ENCODE assay signal across 8 cellular contexts in genomic region chr1:21814241-21814918, GRCh38. TPM values are rescaled to one million over a fixed set of nuclear protein-coding genes. Genes with fewer than 3 reads are reported as not detected.
DNase-seq lines count a peak whose midpoint lies in the region; ATAC-seq and TF ChIP-seq lines count a peak whose summit lies in the region.

No MANE protein-coding gene starts in this region.

- CTCF ChIA-PET in BJ (lab: Yijun Ruan, JAX), result no interaction called here

- no peaks in the 10 kb centered on the region for H3K27me3 ChIP-seq in BJ (ENCODE audit: control insufficient read depth, insufficient read depth, low read length)
- H3K27me3 ChIP-seq in spleen (replicated peaks in 1 of 7), result peaks cover 0 to 22% (median 0%) of the 10 kb centered on the region in 7 donors

- POLR2A ChIA-PET in BJ (lab: Charles Lee), result no interaction called here

- peak overlapping the region; percentile 40 for H3K4me3 ChIP-seq in BJ (ENCODE audit: low read depth, low read length)
- H3K4me3 ChIP-seq in spleen, result peak overlapping the region in 7 of 8 donors; percentile 27 to 67 (median 33)

- no peaks in the 10 kb centered on the region for H3K36me3 ChIP-seq in BJ (ENCODE audit: control insufficient read depth, insufficient read depth, low read length)
- H3K36me3 ChIP-seq in spleen, result no peaks in the 10 kb centered on the region

- no peaks in the 10 kb centered on the region for H3K9me3 ChIP-seq in spleen

- TF ChIP-seq CTCF in BJ (IDR thresholded peaks at IDR 0.05; ENCODE audit: insufficient read depth, low read depth, low read length) (peak; percentile 58), spleen (IDR thresholded peaks at IDR 0.05 in 8 of 11, conservative IDR thresholded peaks at IDR 0.05 in 3 of 11) (peak; percentile 34 to 80 (median 55))

- 6 to 20% (median 15%) methylated on average over 16 to 65 of the region's 65 CpGs for WGBS in spleen, 5 donors

- intact Hi-C loops in spleen (cut with DNase I; ENCODE audit: low total_unique reads), result no loop called here

- TF ChIP-seq POLR2A in spleen (IDR thresholded peaks at IDR 0.05), result no peak

- peak; percentile 59 for ATAC-seq in HG02798 (IDR thresholded peaks at IDR 0.05; ENCODE audit: poor library complexity, unreplicated experiment)
- ATAC-seq in HG03442 (IDR thresholded peaks at IDR 0.05; ENCODE audit: unreplicated experiment), result no peak

- H3K4me1 ChIP-seq in spleen, result peaks cover 4 to 47% (median 40%) of the 10 kb centered on the region in 6 donors

- H3K27ac ChIP-seq in spleen, result peak overlapping the region in 6 of 8 donors; percentile 7 to 71 (median 65)

- DNase-seq in BJ (ENCODE audit: low read depth) (no peak), hepatic stellate cell (ENCODE audit: low spot score) (peak; percentile 2), spleen (peak; percentile 83), NCI-H146 treated with DMSO at 0.1 percent for 48 hours (lab: John Stamatoyannopoulos, UW; ENCODE audit: unreplicated experiment) (no peak), NCI-H1048 (lab: John Stamatoyannopoulos, UW) (no peak)
- peak; percentile 6 for DNase-seq in activated naive CD4-positive, alpha-beta T cell treated with Interleukin-2 at 50 U/mL for 16 hours

RNA-seq across cellular contexts. Expression of gene LDLRAD2, which starts 2.3 kb away (rescaled TPM):
- polyA plus RNA-seq in BJ (2011; rRNA removed), result 0.02 TPM in 1 of 2 replicates, not detected in the other
- not detected in 2 replicates for polyA minus RNA-seq in BJ (2011; rRNA and poly(A)+ RNA removed)
- total RNA-seq in spleen, result 1 to 10 TPM in 6 of 7 donors, under 1 TPM in 1; 0.94 to 1.9 (median 1.4) TPM
- 1 to 10 TPM; 1.3 to 4.3 (median 1.4) TPM for polyA plus RNA-seq in spleen

RNA-seq across cellular contexts. Expression of gene USP48, which starts 31.4 kb away (rescaled TPM):
- polyA plus RNA-seq in BJ (2011; rRNA removed) (10.8 and 23.6 TPM in 2 replicates), spleen (10 to 100 TPM; 17.5 to 28.0 (median 25.7) TPM)
- 8.5 and 16.4 TPM in 2 replicates for polyA minus RNA-seq in BJ (2011; rRNA and poly(A)+ RNA removed)
- 100 to 1,000 TPM in 1 of 7 donors, 10 to 100 TPM in 6; 78.5 to 105 (median 98.0) TPM for total RNA-seq in spleen

Comparison
In these comparisons a context has a peak if more than half of its experiments do, and no peak if none do; other contexts are left out.
1. DNase-seq: peak in activated naive CD4-positive, alpha-beta T cell treated with Interleukin-2 at 50 U/mL for 16 hours (single experiment), hepatic stellate cell (single experiment) and spleen (single experiment); none in BJ (single experiment), NCI-H146 treated with DMSO at 0.1 percent for 48 hours (single experiment) and NCI-H1048 (single experiment).